ENCODE assay signal across 8 cellular contexts in genomic region chr12:12442548-12443071, GRCh38.
A peak's percentile ranks its signal among the peaks of the same experiment; 100 is the strongest.
DNase-seq lines count a peak whose midpoint lies in the region; ATAC-seq and TF ChIP-seq lines count a peak whose summit lies in the region.

No MANE protein-coding gene starts in this region.

- TF ChIP-seq EP300 in suprapubic skin (IDR thresholded peaks at IDR 0.05) = no peak

- H3K27ac Mint-ChIP-seq in activated naive CD4-positive, alpha-beta T cell treated with anti-CD3 and anti-CD28 coated beads, Interleukin-2, amount 50 U/mL, for 72 hours = peak overlapping the region; percentile 82 to 95

- intact Hi-C loops in heart right ventricle (cut with DNase I) = loop anchor here in 3 of 10 donors (5.0 to 10.0 kb wide), 2 partner anchors 58 to 120 kb away; partner anchors contain the start of gene DUSP16 (in 2 of the 3)

- 42 to 44% methylated on average over 5 of the region's 5 CpGs for WGBS in heart right ventricle, 2 donors
- WGBS in suprapubic skin = 64% methylated on average over 5 of the region's 5 CpGs

- DNase-seq in NCI-H748 (lab: John Stamatoyannopoulos, UW; ENCODE audit: unreplicated experiment) (peak; percentile 6), NCI-H748 treated with DMSO at 0.1 percent for 48 hours (lab: John Stamatoyannopoulos, UW) (no peak), heart right ventricle (no peak), suprapubic skin (ENCODE audit: low spot score in 2 of 2) (no peak), NCI-H345 (lab: John Stamatoyannopoulos, UW) (no peak)
- DNase-seq in activated naive CD4-positive, alpha-beta T cell treated with anti-CD3 and anti-CD28 coated beads, Interleukin-2, amount 50 U/mL, for 72 hours (ENCODE audit: low spot score in 2 of 2) = no peak

- no peak for TF ChIP-seq POLR2A in suprapubic skin (IDR thresholded peaks at IDR 0.05)

- no peak overlapping the region for H3K4me3 ChIP-seq in heart right ventricle
- H3K4me3 ChIP-seq in suprapubic skin = no peak overlapping the region

- ATAC-seq in activated naive CD4-positive, alpha-beta T cell treated with anti-CD3 and anti-CD28 coated beads, Interleukin-2, amount 50 U/mL, for 72 hours = peak; percentile 1 to 13
- ATAC-seq in heart right ventricle (peak; percentile 46 to 75 (median 68)), HG03045 (IDR thresholded peaks at IDR 0.05; ENCODE audit: unreplicated experiment) (no peak), HG03469 (IDR thresholded peaks at IDR 0.05; ENCODE audit: unreplicated experiment) (no peak)

- TF ChIP-seq CTCF in heart right ventricle (IDR thresholded peaks at IDR 0.05) = no peak
- no peak for TF ChIP-seq CTCF in suprapubic skin (IDR thresholded peaks at IDR 0.05)

- H3K27me3 ChIP-seq in heart right ventricle (no peaks in the 10 kb centered on the region), suprapubic skin (no peaks in the 10 kb centered on the region)

- H3K36me3 Mint-ChIP-seq in activated naive CD4-positive, alpha-beta T cell treated with anti-CD3 and anti-CD28 coated beads, Interleukin-2, amount 50 U/mL, for 72 hours = peaks cover 7 to 30% of the 10 kb centered on the region in 2 donors

- H3K36me3 ChIP-seq in heart right ventricle (peaks cover 0 to 2% (median 0%) of the 10 kb centered on the region in 9 donors), suprapubic skin (no peaks in the 10 kb centered on the region)

- H3K9me3 ChIP-seq in heart right ventricle (no peaks in the 10 kb centered on the region), suprapubic skin (no peaks in the 10 kb centered on the region)

- peaks cover 0 to 4% of the 10 kb centered on the region in 2 donors for H3K9me3 Mint-ChIP-seq in activated naive CD4-positive, alpha-beta T cell treated with anti-CD3 and anti-CD28 coated beads, Interleukin-2, amount 50 U/mL, for 72 hours

- peaks cover 7 to 78% (median 45%) of the 10 kb centered on the region in 9 donors for H3K4me1 ChIP-seq in heart right ventricle
- peaks cover 33% of the 10 kb centered on the region for H3K4me1 ChIP-seq in suprapubic skin

- H3K27ac ChIP-seq in heart right ventricle = peak overlapping the region; percentile 5 to 89 (median 72)
- H3K27ac ChIP-seq in suprapubic skin = peak overlapping the region; percentile 75

Comparison
In these comparisons a context has a peak if more than half of its experiments do, and no peak if none do; other contexts are left out.
1. ATAC-seq: peak in activated naive CD4-positive, alpha-beta T cell treated with anti-CD3 and anti-CD28 coated beads, Interleukin-2, amount 50 U/mL, for 72 hours (2 of 2) and heart right ventricle (8 of 8); none in HG03045 (single experiment) and HG03469 (single experiment).